In genomic region chr2:190343500-190344274, GRCh38 we compare ENCODE assay signal across 8 cellular contexts. TPM values are rescaled to one million over a fixed set of nuclear protein-coding genes. Genes with fewer than 3 reads are reported as not detected.
DNase-seq lines count a peak whose midpoint lies in the region; ATAC-seq and TF ChIP-seq lines count a peak whose summit lies in the region.

INPP1 (plus strand) TSS chr2:190343589; CDS start chr2:190360103, 16,514 bp downstream.

- H3K36me3 ChIP-seq in DOHH2 (ENCODE audit: control insufficient read depth, low read length) (no peaks in the 10 kb centered on the region), SJSA1 (peaks cover 5% of the 10 kb centered on the region; the same call in 1 of the 2 replicates), vagina (peaks cover 0 to 3% of the 10 kb centered on the region in 2 donors)

- no peaks in the 10 kb centered on the region for H3K79me2 ChIP-seq in DOHH2 (ENCODE audit: control insufficient read depth, low read length)

- H3K27me3 Mint-ChIP-seq in activated naive CD8-positive, alpha-beta T cell treated with anti-CD3 and anti-CD28 coated beads for 36 hours, result peaks cover 3% of the 10 kb centered on the region

- H3K4me3 ChIP-seq in DOHH2 (ENCODE audit: low read length) (peak within 1 kb of the TSS; percentile 82), SJSA1 (peak within 1 kb of the TSS; percentile 69), vagina (peak within 1 kb of the TSS; percentile 70)

- H3K27ac Mint-ChIP-seq in activated naive CD8-positive, alpha-beta T cell treated with anti-CD3 and anti-CD28 coated beads for 36 hours, result peak within 1 kb of the TSS; percentile 83

- H3K4me1 Mint-ChIP-seq in activated naive CD8-positive, alpha-beta T cell treated with anti-CD3 and anti-CD28 coated beads for 36 hours, result peaks cover 19% of the 10 kb centered on the region

- peaks cover 4% of the 10 kb centered on the region for H3F3A ChIP-seq in DOHH2 (ENCODE audit: control insufficient read depth, insufficient read depth)

- ATAC-seq in GM19467 (IDR thresholded peaks at IDR 0.05; ENCODE audit: unreplicated experiment) (peak; percentile 49), HG03558 (IDR thresholded peaks at IDR 0.05; ENCODE audit: extremely low read depth, unreplicated experiment) (peak; percentile 23)

- peaks cover 2% of the 10 kb centered on the region for H3K36me3 Mint-ChIP-seq in activated naive CD8-positive, alpha-beta T cell treated with anti-CD3 and anti-CD28 coated beads for 36 hours

- H3K9me3 Mint-ChIP-seq in activated naive CD8-positive, alpha-beta T cell treated with anti-CD3 and anti-CD28 coated beads for 36 hours, result no peaks in the 10 kb centered on the region

- no peaks in the 10 kb centered on the region for H3K9me2 ChIP-seq in DOHH2 (replicated peaks; ENCODE audit: control insufficient read depth, low read length)

- H3K9me3 ChIP-seq in DOHH2 (ENCODE audit: control insufficient read depth, insufficient read depth, low read length) (no peaks in the 10 kb centered on the region), SJSA1 (replicated peaks) (no peaks in the 10 kb centered on the region), vagina (no peaks in the 10 kb centered on the region)

- TF ChIP-seq CTCF in DOHH2 (IDR thresholded peaks at IDR 0.05; ENCODE audit: low read depth, low read length, poor library complexity, severe bottlenecking) (no peak), vagina (IDR thresholded peaks at IDR 0.05) (no peak)

- intact Hi-C loops in vagina (cut with DNase I), result no loop called here

- no peak within 1 kb of the TSS for H3K27ac ChIP-seq in DOHH2 (ENCODE audit: low read depth, low read length)
- H3K27ac ChIP-seq in SJSA1, result peak within 1 kb of the TSS; percentile 75
- peak within 1 kb of the TSS; percentile 95 for H3K27ac ChIP-seq in vagina

- peak within 1 kb of the TSS; percentile 94 for H3K4me2 ChIP-seq in DOHH2 (ENCODE audit: low read length)

- peak within 1 kb of the TSS; percentile 83 for H3K4me3 Mint-ChIP-seq in activated naive CD8-positive, alpha-beta T cell treated with anti-CD3 and anti-CD28 coated beads for 36 hours

- TF ChIP-seq POLR2A in vagina (IDR thresholded peaks at IDR 0.05), result peak in 1 of 2 donors; percentile 71

- no peaks in the 10 kb centered on the region for H4K20me1 ChIP-seq in DOHH2 (ENCODE audit: control insufficient read depth, insufficient read depth, low read depth, low read length)

- peak; percentile 76 to 79 for DNase-seq in SJSA1 (ENCODE audit: low read depth in 1 of 2, low spot score in 2 of 2)
- DNase-seq in activated naive CD8-positive, alpha-beta T cell treated with anti-CD3 and anti-CD28 coated beads for 36 hours, result peak; percentile 54
- DNase-seq in glomerular endothelial cell (ENCODE audit: extremely low read depth, low read depth, low spot score), result no peak
- peak in 43 of 56 donors; percentile 25 to 81 (median 62) for DNase-seq in nucleus accumbens (lab: John Stamatoyannopoulos, UW)
- DNase-seq in vagina (ENCODE audit: extremely low spot score in 2 of 2), result no peak

- H3K4me1 ChIP-seq in DOHH2 (ENCODE audit: control insufficient read depth, low read length), result peaks cover 29% of the 10 kb centered on the region
- H3K4me1 ChIP-seq in SJSA1 (replicated peaks), result peaks cover 16% of the 10 kb centered on the region
- H3K4me1 ChIP-seq in vagina, result peaks cover 32% of the 10 kb centered on the region

- H3K27me3 ChIP-seq in DOHH2 (ENCODE audit: control insufficient read depth, low read length) (no peaks in the 10 kb centered on the region), SJSA1 (replicated peaks) (no peaks in the 10 kb centered on the region), vagina (no peaks in the 10 kb centered on the region)

RNA-seq across cellular contexts. Expression of gene INPP1, which starts in this region (rescaled TPM):
- total RNA-seq in SJSA1 (2014; rRNA removed; shearing (Covaris generic)), result 5.3 and 10.1 TPM in 2 replicates
- total RNA-seq in activated naive CD8-positive, alpha-beta T cell treated with anti-CD3 and anti-CD28 coated beads for 36 hours, result 1 to 10 TPM; 7.6 to 8.3 TPM
- 15.5 and 19.1 TPM in 2 replicates for total RNA-seq in glomerular endothelial cell
- 20.4 TPM for total RNA-seq in vagina

Comparison
In these comparisons a context has a peak if more than half of its experiments do, and no peak if none do; other contexts are left out.
1. DNase-seq: peak in SJSA1 (2 of 2), activated naive CD8-positive, alpha-beta T cell treated with anti-CD3 and anti-CD28 coated beads for 36 hours (single experiment) and nucleus accumbens (43 of 56); none in glomerular endothelial cell (single experiment) and vagina (0 of 2).
2. Peak in every context shown above with its lines, with median percentiles within 50 percentile points of each other: H3K4me3 ChIP-seq.